ENCODE assay signal across 18 cellular contexts in genomic region chr10:43340619-43341018, GRCh38. TPM values are rescaled to one million over a fixed set of nuclear protein-coding genes. Genes with fewer than 3 reads are reported as not detected.
DNase-seq lines count a peak whose midpoint lies in the region; FAIRE-seq and TF ChIP-seq lines count a peak whose summit lies in the region.
"Had no signal": no experiment of that assay in that cellular context is flagged by ENCODE, and none has a peak within 500 bp of the region (broad histone marks: within the 10 kb centered on the region; RNA-seq: fewer than 3 reads in every experiment).

No MANE protein-coding gene starts in this region.

- no TSS peak for BruUV-seq in Calu3 (replicated peaks; lab: Mats Ljungman, UMichigan)

- H3K4me3 ChIP-seq in hepatocyte (no peak overlapping the region), trophoblast cell (ENCODE audit: low read depth, low read length) (no peak overlapping the region), GM23248 (no peak overlapping the region)
- H3K4me3 ChIP-seq: heart right ventricle had no signal

- H3K14ac ChIP-seq in trophoblast cell (ENCODE audit: low read length) = no peak overlapping the region

- no peak overlapping the region for H2BK120ac ChIP-seq in trophoblast cell (ENCODE audit: insufficient read depth, low read length, poor library complexity)

- H3K36me3 ChIP-seq in hepatocyte (replicated peaks; ENCODE audit: insufficient read depth, low read depth) (no peaks in the 10 kb centered on the region), trophoblast cell (ENCODE audit: control insufficient read depth in 1 of 2, insufficient read depth in 2 of 2, low read length in 2 of 2) (no peaks in the 10 kb centered on the region), GM23248 (ENCODE audit: low read depth) (no peaks in the 10 kb centered on the region)
- H3K36me3 ChIP-seq: heart right ventricle had no signal

- no peak overlapping the region for H3K23ac ChIP-seq in trophoblast cell (ENCODE audit: low read length)

- no peaks in the 10 kb centered on the region for H3K9me3 Mint-ChIP-seq in Calu3 (ENCODE audit: low read depth, unreplicated experiment)
- H3K9me3 Mint-ChIP-seq: activated T-cell treated with anti-CD3 and anti-CD28 coated beads, Interleukin-2, amount 50 U/mL, for 24 hours; stimulated activated naive B cell treated with anti-CD40 and anti-IgM and Interleukin-4, amounts not matched to agents 10 μg/mL and 1 μg/mL and 100 μg/mL, for 72 hours had no signal

- H3K4me1 ChIP-seq in hepatocyte (ENCODE audit: insufficient read depth) (peaks cover 12% of the 10 kb centered on the region), trophoblast cell (ENCODE audit: control insufficient read depth in 1 of 2, insufficient read depth in 2 of 2, low read length in 2 of 2) (peaks cover 5 to 7% of the 10 kb centered on the region in 2 experiments), GM23248 (ENCODE audit: insufficient read depth) (0 out of 2 replicates have a peak, but pooled peaks cover 2% of the 10 kb centered on the region)

- DNase-seq in Calu3 = peak; percentile 66
- DNase-seq in RKO (ENCODE audit: low spot score) = peak; percentile 29
- peak; percentile 56 for DNase-seq in hepatocyte (ENCODE audit: low spot score)
- DNase-seq in trophoblast cell = peak; percentile 92 to 93
- DNase-seq in GM12891 (ENCODE audit: insufficient read length, low spot score) = no peak
- no peak for DNase-seq in GM23248
- DNase-seq in HUDEP-2 (lab: John Stamatoyannopoulos, UW; ENCODE audit: unreplicated experiment in 76 of 76) = no peak
- no peak for DNase-seq in putamen (ENCODE audit: low spot score)
- DNase-seq: activated T-cell treated with anti-CD3 and anti-CD28 coated beads, Interleukin-2, amount 50 U/mL, for 24 hours; amniotic stem cell; heart right ventricle; NCI-H2029 treated with DMSO at 0.1 percent for 48 hours; stimulated activated naive B cell treated with anti-CD40 and anti-IgM and Interleukin-4, amounts not matched to agents 10 μg/mL and 1 μg/mL and 100 μg/mL, for 72 hours; T1000 had no signal

- in situ Hi-C loops in GM23248 (cut with MboI) = no loop called here

- peaks cover 67% of the 10 kb centered on the region for H3K4me1 Mint-ChIP-seq in Calu3 (ENCODE audit: low read depth, unreplicated experiment)
- H3K4me1 Mint-ChIP-seq: stimulated activated naive B cell treated with anti-CD40 and anti-IgM and Interleukin-4, amounts not matched to agents 10 μg/mL and 1 μg/mL and 100 μg/mL, for 72 hours had no signal

- H2AFZ ChIP-seq in hepatocyte (no peak overlapping the region), trophoblast cell (ENCODE audit: insufficient read depth, low read length, poor library complexity) (no peak overlapping the region), GM23248 (no peak overlapping the region)

- TF ChIP-seq POLR2A in GM12891 (IDR thresholded peaks at IDR 0.05; ENCODE audit: low read depth, low read length) = no peak

- H3K9ac ChIP-seq in trophoblast cell (ENCODE audit: low read length) (no peak overlapping the region), GM23248 (no peak overlapping the region)

- H3K9me3 ChIP-seq in hepatocyte (ENCODE audit: low read depth) = no peaks in the 10 kb centered on the region
- no peaks in the 10 kb centered on the region for H3K9me3 ChIP-seq in trophoblast cell (ENCODE audit: insufficient read depth, low read depth, low read length)
- no peaks in the 10 kb centered on the region for H3K9me3 ChIP-seq in GM23248 (ENCODE audit: low read depth)
- H3K9me3 ChIP-seq: heart right ventricle had no signal

- peaks cover 26% of the 10 kb centered on the region for H3K36me3 Mint-ChIP-seq in Calu3 (ENCODE audit: insufficient read depth, unreplicated experiment)
- H3K36me3 Mint-ChIP-seq: stimulated activated naive B cell treated with anti-CD40 and anti-IgM and Interleukin-4, amounts not matched to agents 10 μg/mL and 1 μg/mL and 100 μg/mL, for 72 hours had no signal

- no peak overlapping the region for H2BK12ac ChIP-seq in trophoblast cell (ENCODE audit: low read length)

- H3K4me2 ChIP-seq in hepatocyte (no peak overlapping the region), trophoblast cell (ENCODE audit: low read length) (no peak overlapping the region), GM23248 (ENCODE audit: unreplicated experiment) (no peak overlapping the region)

- H4K12ac ChIP-seq in trophoblast cell (ENCODE audit: low read depth, low read length) = no peak overlapping the region

- H3K9me2 ChIP-seq in hepatocyte (replicated peaks; ENCODE audit: insufficient read depth) (no peaks in the 10 kb centered on the region), GM23248 (ENCODE audit: insufficient read depth) (no peaks in the 10 kb centered on the region)

- CTCF ChIA-PET in Calu3 (lab: Charles Lee) = interaction anchor here (0.6 to 1.0 kb wide), 2 partner anchors 16 to 18 kb away, joined by 3 to 4 read pairs; no protein-coding TSS in a partner anchor

- no peak overlapping the region for H3K18ac ChIP-seq in trophoblast cell (ENCODE audit: low read length)

- H4K91ac ChIP-seq in trophoblast cell (ENCODE audit: low read depth, low read length) = no peak overlapping the region

- H3K27ac ChIP-seq in hepatocyte (peak overlapping the region; percentile 54), trophoblast cell (ENCODE audit: low read depth, low read length) (no peak overlapping the region), GM23248 (no peak overlapping the region)
- H3K27ac ChIP-seq: heart right ventricle had no signal

- no peak overlapping the region for H2AK5ac ChIP-seq in trophoblast cell (ENCODE audit: low read length)

- H3K27me3 ChIP-seq in hepatocyte (no peaks in the 10 kb centered on the region), trophoblast cell (ENCODE audit: insufficient read depth, low read length) (no peaks in the 10 kb centered on the region), GM23248 (replicated peaks; ENCODE audit: insufficient read depth) (peaks cover 12% of the 10 kb centered on the region; the same call in 1 of the 2 replicates)

- TF ChIP-seq CTCF in Calu3 (IDR thresholded peaks at IDR 0.05; ENCODE audit: unreplicated experiment) (no peak), hepatocyte (IDR thresholded peaks at IDR 0.05; ENCODE audit: poor library complexity) (no peak)

- no peak overlapping the region for H2BK5ac ChIP-seq in trophoblast cell (ENCODE audit: low read depth, low read length, poor library complexity)

- H3K27me3 Mint-ChIP-seq in Calu3 (ENCODE audit: unreplicated experiment) = no peaks in the 10 kb centered on the region

- no peaks in the 10 kb centered on the region for H3K79me1 ChIP-seq in trophoblast cell (ENCODE audit: low read length)

- H4K20me1 ChIP-seq in hepatocyte (ENCODE audit: insufficient read depth, poor library complexity, severe bottlenecking) = no peaks in the 10 kb centered on the region
- no peaks in the 10 kb centered on the region for H4K20me1 ChIP-seq in GM23248 (ENCODE audit: insufficient read depth)

- intact Hi-C loops in Calu3 (cut with micrococcal nuclease; ENCODE audit: unreplicated experiment) = no loop called here

- H3K79me2 ChIP-seq in hepatocyte (no peaks in the 10 kb centered on the region), trophoblast cell (ENCODE audit: control insufficient read depth, insufficient read depth, low read length, poor library complexity) (no peaks in the 10 kb centered on the region), GM23248 (ENCODE audit: insufficient read depth) (no peaks in the 10 kb centered on the region)

- H4K8ac ChIP-seq in trophoblast cell (ENCODE audit: low read depth, low read length) = no peak overlapping the region

- H3K4me3 Mint-ChIP-seq in Calu3 (ENCODE audit: low read depth, unreplicated experiment) = no peak overlapping the region
- H3K4me3 Mint-ChIP-seq: activated T-cell treated with anti-CD3 and anti-CD28 coated beads, Interleukin-2, amount 50 U/mL, for 24 hours; stimulated activated naive B cell treated with anti-CD40 and anti-IgM and Interleukin-4, amounts not matched to agents 10 μg/mL and 1 μg/mL and 100 μg/mL, for 72 hours had no signal

- peak overlapping the region; percentile 77 for H3K27ac Mint-ChIP-seq in Calu3 (ENCODE audit: unreplicated experiment)
- H3K27ac Mint-ChIP-seq: activated T-cell treated with anti-CD3 and anti-CD28 coated beads, Interleukin-2, amount 50 U/mL, for 24 hours; stimulated activated naive B cell treated with anti-CD40 and anti-IgM and Interleukin-4, amounts not matched to agents 10 μg/mL and 1 μg/mL and 100 μg/mL, for 72 hours had no signal

- 65% methylated on average over 9 of the region's 9 CpGs for WGBS in hepatocyte (ENCODE audit: low lambda C conversion rate, missing lambda C conversion rate)
- WGBS in trophoblast cell (ENCODE audit: extremely low coverage, insufficient coverage, insufficient read length) = no CpG with 5 or more reads among the region's 9 CpGs
- 50 to 52% methylated on average over 9 of the region's 9 CpGs for WGBS in GM23248 (ENCODE audit: low coverage in 1 of 2, low lambda C conversion rate in 2 of 2, missing lambda C conversion rate in 2 of 2), 2 experiments

- FAIRE-seq in GM12891 (lab: Jason Lieb, UNC) = no peak
- FAIRE-seq: colon had no signal

- H3K4ac ChIP-seq in trophoblast cell (ENCODE audit: low read depth, low read length) = no peak overlapping the region

- no peaks in the 10 kb centered on the region for H3F3A ChIP-seq in GM23248 (ENCODE audit: insufficient read depth)

TF ChIP-seq in GM12891, 5 proteins besides CTCF, POLR2A, EP300 and RAD21:
- TF ChIP-seq SPI1 (IDR thresholded peaks at IDR 0.05; ENCODE audit: low read depth, low read length) = no peak
- no peak for TF ChIP-seq POLR2AphosphoS5 (IDR thresholded peaks at IDR 0.05; ENCODE audit: low read depth, low read length)
- TF ChIP-seq TAF1 (IDR thresholded peaks at IDR 0.05; ENCODE audit: low read depth, low read length) = no peak
- no peak for TF ChIP-seq PAX5 (IDR thresholded peaks at IDR 0.05; ENCODE audit: insufficient read depth, low read length, severe bottlenecking)
- TF ChIP-seq POU2F2 (IDR thresholded peaks at IDR 0.05; ENCODE audit: low read depth, low read length) = no peak

RNA-seq across cellular contexts. Expression of gene FXYD4, which starts 30.8 kb away (rescaled TPM):
- total RNA-seq in Calu3 (2022) (not detected in 2 replicates), hepatocyte (0.80 TPM in 1 of 2 replicates, not detected in the other)
- polyA plus RNA-seq in hepatocyte (0.19 and 4.8 TPM in 2 replicates), GM23248 (2016; fragmentation: Nextera tagmentation; extraction: Ambion mirVana) (not detected in 2 replicates)
- polyA plus RNA-seq in trophoblast cell (2013) = 0.14 and 0.64 TPM in 2 replicates
- not detected for polyA plus RNA-seq in GM12891 (2012; ENCODE audit: low read depth, missing spikeins)
- total RNA-seq in GM23248 (2014; rRNA removed; shearing (Covaris generic)) = not detected in 2 replicates
- total RNA-seq: Right ventricle myocardium inferior had no signal
- polyA plus RNA-seq: esophagus, heart right ventricle, neural cell had no signal

Comparison
In these comparisons a context has a peak if more than half of its experiments do, and no peak if none do; other contexts are left out.
1. DNase-seq: peak in Calu3 (single experiment), RKO (single experiment), hepatocyte (single experiment) and trophoblast cell (2 of 2); none in GM12891 (single experiment), GM23248 (single experiment), HUDEP-2 (0 of 76) and putamen (single experiment).